12 cellular contexts compared by ENCODE assay signal in genomic region chr6:4585682-4586468, GRCh38.
"Had no signal": no experiment of that assay in that cellular context is flagged by ENCODE, and none has a peak within 500 bp of the region (broad histone marks: within the 10 kb centered on the region; RNA-seq: fewer than 3 reads in every experiment).

No MANE protein-coding gene starts in this region.

- H3K27me3 ChIP-seq: gastroesophageal sphincter, sigmoid colon, testis, uterus had no signal

- DNase-seq: activated CD4-positive, alpha-beta memory T cell treated with anti-CD3 and anti-CD28 coated beads for 36 hours; activated gamma-delta T cell treated with Interleukin-2 at 50 U/mL for 16 hours; activated naive CD8-positive, alpha-beta T cell treated with anti-CD3 and anti-CD28 coated beads for 36 hours; activated T-cell treated with anti-CD3 and anti-CD28 coated beads, Interleukin-2, amount 50 U/mL, for 72 hours; dermis blood vessel endothelial cell; sigmoid colon; stimulated activated CD4-positive, alpha-beta T cell treated with anti-CD3 and anti-CD28 coated beads, Interleukin-4, amount 100 ng/mL, for 24 hours; T-helper 1 cell; testis; uterus had no signal

- H3K27ac ChIP-seq: gastroesophageal sphincter, sigmoid colon, testis, uterus, VCaP had no signal

- H3K4me3 ChIP-seq: gastroesophageal sphincter, sigmoid colon, testis, uterus had no signal

- H3K4me1 ChIP-seq: uterus had no signal

- ATAC-seq: activated T-cell treated with anti-CD3 and anti-CD28 coated beads, Interleukin-2, amount 50 U/mL, for 72 hours; gastroesophageal sphincter had no signal

- H3K9me3 ChIP-seq: testis, uterus had no signal

- H3K36me3 ChIP-seq: gastroesophageal sphincter, sigmoid colon, uterus had no signal
